Comparison of ENCODE assay signal across 1 cellular context in the genomic region with DNA sequence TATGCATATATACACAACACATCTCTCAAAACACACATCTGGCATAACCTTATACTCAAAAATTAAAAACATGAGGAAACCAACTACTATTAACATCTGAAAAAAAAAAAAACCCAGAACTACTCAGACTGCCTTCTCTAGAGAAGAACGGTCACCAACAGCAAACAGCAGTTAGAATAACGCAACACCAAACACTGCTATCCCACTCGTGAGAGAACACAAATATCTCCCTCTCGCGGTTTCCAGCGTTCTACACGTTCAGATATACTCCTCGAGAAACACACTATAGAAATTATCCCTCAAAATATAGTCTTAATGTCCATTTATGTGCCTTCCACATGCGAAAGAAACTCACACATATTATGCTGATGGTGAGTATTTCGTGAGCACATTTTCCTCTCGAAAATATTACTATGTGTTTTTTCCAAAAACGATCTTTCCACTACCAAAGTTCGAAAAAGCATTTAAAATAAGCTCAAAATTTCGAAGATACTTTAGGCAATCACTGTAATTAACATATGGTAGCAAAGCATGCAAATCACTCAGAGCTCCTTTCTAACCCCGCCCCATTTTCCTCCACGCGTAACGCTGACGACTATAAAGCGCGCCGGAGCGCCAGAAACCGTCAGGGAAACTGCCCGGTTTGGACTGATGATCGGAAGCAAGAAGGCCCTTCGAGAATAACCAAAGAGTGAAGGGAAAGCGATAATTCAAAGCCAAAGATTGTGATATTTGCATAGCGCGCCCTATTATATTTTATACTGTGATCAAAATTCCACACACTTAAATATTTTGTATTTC.
A peak's percentile ranks its signal among the peaks of the same experiment; 100 is the strongest.
TF ChIP-seq lines count a peak whose summit lies in the region.

No MANE protein-coding gene starts in this region.

TF ChIP-seq in HepG2, 621 proteins besides CTCF, POLR2A, EP300 and RAD21 (continued from another document and continues in another):
- TF ChIP-seq CHD2 (IDR thresholded peaks at IDR 0.05; ENCODE audit: low read depth, low read length) (peak; percentile 77; the same call in 1 of the 2 replicates), AGO2 (optimal IDR thresholded peaks at IDR 0.05; ENCODE audit: low read depth, low read length) (no peak), NR2F6 (IDR thresholded peaks at IDR 0.05) (peak; percentile 42), NR2F6 (CRISPR knock-in tag; IDR thresholded peaks at IDR 0.05) (peak; percentile 63; the same call in 1 of the 2 replicates), ZSCAN25 (CRISPR knock-in tag; IDR thresholded peaks at IDR 0.05) (no peak), HOXA3 (CRISPR knock-in tag; IDR thresholded peaks at IDR 0.05) (peak; percentile 87), ZNF816 (CRISPR knock-in tag; IDR thresholded peaks at IDR 0.05; ENCODE audit: borderline replicate concordance) (no peak; the same call in 1 of the 2 replicates), EZH2 (conservative IDR thresholded peaks at IDR 0.05; ENCODE audit: low read depth, low read length) (no peak), SMARCC2 (IDR thresholded peaks at IDR 0.05) (no peak), PHF20 (CRISPR knock-in tag; IDR thresholded peaks at IDR 0.05) (peak; percentile 96), ZSCAN21 (CRISPR knock-in tag; IDR thresholded peaks at IDR 0.05; ENCODE audit: borderline replicate concordance) (0 out of 2 replicates have a peak, but pooled peaks have one; percentile 23), GABPA (IDR thresholded peaks at IDR 0.05; ENCODE audit: low read depth, low read length) (no peak), GABPA (CRISPR knock-in tag; IDR thresholded peaks at IDR 0.05; ENCODE audit: low read depth) (peak; percentile 70), SIX4 (CRISPR knock-in tag; IDR thresholded peaks at IDR 0.05) (peak; percentile 77), ZNF318 (CRISPR knock-in tag; IDR thresholded peaks at IDR 0.05) (no peak), ZNF569 (CRISPR knock-in tag; IDR thresholded peaks at IDR 0.05; ENCODE audit: borderline replicate concordance) (no peak), POGZ (CRISPR knock-in tag; IDR thresholded peaks at IDR 0.05) (peak; percentile 85), ETV6 (CRISPR knock-in tag; conservative IDR thresholded peaks at IDR 0.05) (peak; percentile 70; the same call in 1 of the 2 replicates), ZNF737 (CRISPR knock-in tag; IDR thresholded peaks at IDR 0.05; ENCODE audit: borderline replicate concordance) (no peak)
- TF ChIP-seq, protein P1, sequence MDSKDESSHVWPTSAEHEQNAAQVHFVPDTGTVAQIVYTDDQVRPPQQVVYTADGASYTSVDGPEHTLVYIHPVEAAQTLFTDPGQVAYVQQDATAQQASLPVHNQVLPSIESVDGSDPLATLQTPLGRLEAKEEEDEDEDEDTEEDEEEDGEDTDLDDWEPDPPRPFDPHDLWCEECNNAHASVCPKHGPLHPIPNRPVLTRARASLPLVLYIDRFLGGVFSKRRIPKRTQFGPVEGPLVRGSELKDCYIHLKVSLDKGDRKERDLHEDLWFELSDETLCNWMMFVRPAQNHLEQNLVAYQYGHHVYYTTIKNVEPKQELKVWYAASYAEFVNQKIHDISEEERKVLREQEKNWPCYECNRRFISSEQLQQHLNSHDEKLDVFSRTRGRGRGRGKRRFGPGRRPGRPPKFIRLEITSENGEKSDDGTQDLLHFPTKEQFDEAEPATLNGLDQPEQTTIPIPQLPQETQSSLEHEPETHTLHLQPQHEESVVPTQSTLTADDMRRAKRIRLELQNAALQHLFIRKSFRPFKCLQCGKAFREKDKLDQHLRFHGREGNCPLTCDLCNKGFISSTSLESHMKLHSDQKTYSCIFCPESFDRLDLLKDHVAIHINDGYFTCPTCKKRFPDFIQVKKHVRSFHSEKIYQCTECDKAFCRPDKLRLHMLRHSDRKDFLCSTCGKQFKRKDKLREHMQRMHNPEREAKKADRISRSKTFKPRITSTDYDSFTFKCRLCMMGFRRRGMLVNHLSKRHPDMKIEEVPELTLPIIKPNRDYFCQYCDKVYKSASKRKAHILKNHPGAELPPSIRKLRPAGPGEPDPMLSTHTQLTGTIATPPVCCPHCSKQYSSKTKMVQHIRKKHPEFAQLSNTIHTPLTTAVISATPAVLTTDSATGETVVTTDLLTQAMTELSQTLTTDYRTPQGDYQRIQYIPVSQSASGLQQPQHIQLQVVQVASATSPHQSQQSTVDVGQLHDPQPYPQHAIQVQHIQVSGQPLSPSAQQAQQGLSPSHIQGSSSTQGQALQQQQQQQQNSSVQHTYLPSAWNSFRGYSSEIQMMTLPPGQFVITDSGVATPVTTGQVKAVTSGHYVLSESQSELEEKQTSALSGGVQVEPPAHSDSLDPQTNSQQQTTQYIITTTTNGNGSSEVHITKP (CRISPR knock-in tag; IDR thresholded peaks at IDR 0.05; ENCODE audit: low read depth): peak; percentile 55; the same call in 1 of the 2 replicates
- TF ChIP-seq, protein P2, sequence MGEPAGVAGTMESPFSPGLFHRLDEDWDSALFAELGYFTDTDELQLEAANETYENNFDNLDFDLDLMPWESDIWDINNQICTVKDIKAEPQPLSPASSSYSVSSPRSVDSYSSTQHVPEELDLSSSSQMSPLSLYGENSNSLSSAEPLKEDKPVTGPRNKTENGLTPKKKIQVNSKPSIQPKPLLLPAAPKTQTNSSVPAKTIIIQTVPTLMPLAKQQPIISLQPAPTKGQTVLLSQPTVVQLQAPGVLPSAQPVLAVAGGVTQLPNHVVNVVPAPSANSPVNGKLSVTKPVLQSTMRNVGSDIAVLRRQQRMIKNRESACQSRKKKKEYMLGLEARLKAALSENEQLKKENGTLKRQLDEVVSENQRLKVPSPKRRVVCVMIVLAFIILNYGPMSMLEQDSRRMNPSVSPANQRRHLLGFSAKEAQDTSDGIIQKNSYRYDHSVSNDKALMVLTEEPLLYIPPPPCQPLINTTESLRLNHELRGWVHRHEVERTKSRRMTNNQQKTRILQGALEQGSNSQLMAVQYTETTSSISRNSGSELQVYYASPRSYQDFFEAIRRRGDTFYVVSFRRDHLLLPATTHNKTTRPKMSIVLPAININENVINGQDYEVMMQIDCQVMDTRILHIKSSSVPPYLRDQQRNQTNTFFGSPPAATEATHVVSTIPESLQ (CRISPR knock-in tag; conservative IDR thresholded peaks at IDR 0.05): peak; percentile 91; the same call in 1 of the 2 replicates
- TF ChIP-seq, protein P3, sequence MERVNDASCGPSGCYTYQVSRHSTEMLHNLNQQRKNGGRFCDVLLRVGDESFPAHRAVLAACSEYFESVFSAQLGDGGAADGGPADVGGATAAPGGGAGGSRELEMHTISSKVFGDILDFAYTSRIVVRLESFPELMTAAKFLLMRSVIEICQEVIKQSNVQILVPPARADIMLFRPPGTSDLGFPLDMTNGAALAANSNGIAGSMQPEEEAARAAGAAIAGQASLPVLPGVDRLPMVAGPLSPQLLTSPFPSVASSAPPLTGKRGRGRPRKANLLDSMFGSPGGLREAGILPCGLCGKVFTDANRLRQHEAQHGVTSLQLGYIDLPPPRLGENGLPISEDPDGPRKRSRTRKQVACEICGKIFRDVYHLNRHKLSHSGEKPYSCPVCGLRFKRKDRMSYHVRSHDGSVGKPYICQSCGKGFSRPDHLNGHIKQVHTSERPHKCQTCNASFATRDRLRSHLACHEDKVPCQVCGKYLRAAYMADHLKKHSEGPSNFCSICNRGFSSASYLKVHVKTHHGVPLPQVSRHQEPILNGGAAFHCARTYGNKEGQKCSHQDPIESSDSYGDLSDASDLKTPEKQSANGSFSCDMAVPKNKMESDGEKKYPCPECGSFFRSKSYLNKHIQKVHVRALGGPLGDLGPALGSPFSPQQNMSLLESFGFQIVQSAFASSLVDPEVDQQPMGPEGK (CRISPR knock-in tag; IDR thresholded peaks at IDR 0.05): peak; percentile 69
- TF ChIP-seq, protein P4, sequence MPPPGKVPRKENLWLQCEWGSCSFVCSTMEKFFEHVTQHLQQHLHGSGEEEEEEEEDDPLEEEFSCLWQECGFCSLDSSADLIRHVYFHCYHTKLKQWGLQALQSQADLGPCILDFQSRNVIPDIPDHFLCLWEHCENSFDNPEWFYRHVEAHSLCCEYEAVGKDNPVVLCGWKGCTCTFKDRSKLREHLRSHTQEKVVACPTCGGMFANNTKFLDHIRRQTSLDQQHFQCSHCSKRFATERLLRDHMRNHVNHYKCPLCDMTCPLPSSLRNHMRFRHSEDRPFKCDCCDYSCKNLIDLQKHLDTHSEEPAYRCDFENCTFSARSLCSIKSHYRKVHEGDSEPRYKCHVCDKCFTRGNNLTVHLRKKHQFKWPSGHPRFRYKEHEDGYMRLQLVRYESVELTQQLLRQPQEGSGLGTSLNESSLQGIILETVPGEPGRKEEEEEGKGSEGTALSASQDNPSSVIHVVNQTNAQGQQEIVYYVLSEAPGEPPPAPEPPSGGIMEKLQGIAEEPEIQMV (CRISPR knock-in tag; IDR thresholded peaks at IDR 0.05; ENCODE audit: low read depth): no peak; the same call in 1 of the 2 replicates
